ENCODE assay signal across 10 cellular contexts in genomic region chr4:140308366-140309123, GRCh38.
A peak's percentile ranks its signal among the peaks of the same experiment; 100 is the strongest.
DNase-seq lines count a peak whose midpoint lies in the region; ATAC-seq, FAIRE-seq and TF ChIP-seq lines count a peak whose summit lies in the region.
"Had no signal": no experiment of that assay in that cellular context is flagged by ENCODE, and none has a peak within 500 bp of the region (broad histone marks: within the 10 kb centered on the region; RNA-seq: fewer than 3 reads in every experiment).

No MANE protein-coding gene starts in this region.

- no peak overlapping the region for H4K91ac ChIP-seq in mesenchymal stem cell (ENCODE audit: low read length)

- H2AFZ ChIP-seq in mesenchymal stem cell (ENCODE audit: low read depth, low read length): no peak overlapping the region

- WGBS in A549 (ENCODE audit: missing lambda C conversion rate): 60% methylated on average over 7 of the region's 11 CpGs
- WGBS in mesenchymal stem cell: 68% methylated on average over 9 of the region's 11 CpGs

- no peak overlapping the region for H3K27ac Mint-ChIP-seq in activated CD4-positive, alpha-beta T cell treated with anti-CD3 and anti-CD28 coated beads for 36 hours
- no peak overlapping the region for H3K27ac Mint-ChIP-seq in activated CD8-positive, alpha-beta memory T cell treated with anti-CD3 and anti-CD28 coated beads, Interleukin-2, amount 10 ng/mL, durations not matched to agents 7 days and 5 days
- H3K27ac Mint-ChIP-seq: CD4-positive, CD25-positive, alpha-beta regulatory T cell had no signal

- no peak for TF ChIP-seq EP300 in A549 (IDR thresholded peaks at IDR 0.05)

- H3K4me1 Mint-ChIP-seq in activated CD4-positive, alpha-beta T cell treated with anti-CD3 and anti-CD28 coated beads for 36 hours: no peaks in the 10 kb centered on the region
- H3K4me1 Mint-ChIP-seq in activated CD8-positive, alpha-beta memory T cell treated with anti-CD3 and anti-CD28 coated beads, Interleukin-2, amount 10 ng/mL, durations not matched to agents 7 days and 5 days: no peaks in the 10 kb centered on the region
- H3K4me1 Mint-ChIP-seq: CD4-positive, CD25-positive, alpha-beta regulatory T cell had no signal

- DNase-seq in A549 (ENCODE audit: low read depth in 1 of 2, low spot score in 1 of 2) (peak in 1 of 2 experiments; percentile 14), M059J (ENCODE audit: low read depth) (peak; percentile 86), breast epithelium (ENCODE audit: low spot score in 2 of 2) (peak; percentile 60), mesenchymal stem cell (peak; percentile 92), NCI-H524 treated with DMSO at 0.1 percent for 48 hours (lab: John Stamatoyannopoulos, UW) (no peak), BE2C (no peak)
- no peak for DNase-seq in activated CD4-positive, alpha-beta T cell treated with anti-CD3 and anti-CD28 coated beads for 36 hours
- no peak for DNase-seq in activated CD8-positive, alpha-beta memory T cell treated with anti-CD3 and anti-CD28 coated beads, Interleukin-2, amount 10 ng/mL, durations not matched to agents 7 days and 5 days
- DNase-seq: CD4-positive, CD25-positive, alpha-beta regulatory T cell; effector memory CD4-positive, alpha-beta T cell had no signal

- no peaks in the 10 kb centered on the region for H3K27me3 Mint-ChIP-seq in activated CD4-positive, alpha-beta T cell treated with anti-CD3 and anti-CD28 coated beads for 36 hours
- peaks cover 28% of the 10 kb centered on the region for H3K27me3 Mint-ChIP-seq in activated CD8-positive, alpha-beta memory T cell treated with anti-CD3 and anti-CD28 coated beads, Interleukin-2, amount 10 ng/mL, durations not matched to agents 7 days and 5 days

- H4K8ac ChIP-seq in mesenchymal stem cell (ENCODE audit: low read length): no peak overlapping the region

- no peak overlapping the region for H3K4me3 Mint-ChIP-seq in activated CD4-positive, alpha-beta T cell treated with anti-CD3 and anti-CD28 coated beads for 36 hours
- no peak overlapping the region for H3K4me3 Mint-ChIP-seq in activated CD8-positive, alpha-beta memory T cell treated with anti-CD3 and anti-CD28 coated beads, Interleukin-2, amount 10 ng/mL, durations not matched to agents 7 days and 5 days
- H3K4me3 Mint-ChIP-seq: CD4-positive, CD25-positive, alpha-beta regulatory T cell had no signal

- no peaks in the 10 kb centered on the region for H3K36me3 ChIP-seq in breast epithelium
- H3K36me3 ChIP-seq in mesenchymal stem cell (ENCODE audit: control insufficient read depth in 1 of 2, insufficient read depth in 2 of 2, low read depth in 1 of 2, low read length in 2 of 2): no peaks in the 10 kb centered on the region
- no peaks in the 10 kb centered on the region for H3K36me3 ChIP-seq in BE2C

- no peak for FAIRE-seq in A549 (lab: Jason Lieb, UNC)

- no peaks in the 10 kb centered on the region for H3K36me3 Mint-ChIP-seq in activated CD4-positive, alpha-beta T cell treated with anti-CD3 and anti-CD28 coated beads for 36 hours (ENCODE audit: low read depth)
- no peaks in the 10 kb centered on the region for H3K36me3 Mint-ChIP-seq in activated CD8-positive, alpha-beta memory T cell treated with anti-CD3 and anti-CD28 coated beads, Interleukin-2, amount 10 ng/mL, durations not matched to agents 7 days and 5 days
- H3K36me3 Mint-ChIP-seq: CD4-positive, CD25-positive, alpha-beta regulatory T cell had no signal

- no peak overlapping the region for H2BK15ac ChIP-seq in mesenchymal stem cell (ENCODE audit: low read depth, poor library complexity, severe bottlenecking)

- H3K23ac ChIP-seq in mesenchymal stem cell (ENCODE audit: low read length in 2 of 2): no peak overlapping the region

- H3K14ac ChIP-seq in mesenchymal stem cell (ENCODE audit: low read length in 2 of 2): no peak overlapping the region

- H3K4me1 ChIP-seq in A549 (peaks cover 14% of the 10 kb centered on the region; the same call in 2 of the 3 replicates), breast epithelium (no peaks in the 10 kb centered on the region), mesenchymal stem cell (ENCODE audit: control insufficient read depth, insufficient read depth, low read depth, low read length) (peaks cover 12% of the 10 kb centered on the region), BE2C (peaks cover 4% of the 10 kb centered on the region)

- no peak for TF ChIP-seq RAD21 in A549 (conservative IDR thresholded peaks at IDR 0.05 in 1 of 2, IDR thresholded peaks at IDR 0.05 in 1 of 2)

- H3K4me3 ChIP-seq in A549: no peak overlapping the region
- no peak overlapping the region for H3K4me3 ChIP-seq in breast epithelium
- peak overlapping the region in 1 of 2 experiments; percentile 52 for H3K4me3 ChIP-seq in mesenchymal stem cell (ENCODE audit: insufficient read depth in 1 of 2, low read depth in 1 of 2, low read length in 2 of 2)
- no peak overlapping the region for H3K4me3 ChIP-seq in BE2C (ENCODE audit: low read depth, low read length)

- H3K27ac ChIP-seq in A549: 0 out of 6 replicates have a peak overlapping the region, but pooled peaks of 1 of the 2 experiments have one; percentile 16
- H3K27ac ChIP-seq in breast epithelium: peak overlapping the region in 1 of 2 donors; percentile 62
- peak overlapping the region; percentile 77 for H3K27ac ChIP-seq in mesenchymal stem cell (ENCODE audit: low read length, poor library complexity, severe bottlenecking)

- CTCF ChIA-PET in A549 (lab: Yijun Ruan, JAX): interaction anchor here (0.5 to 1.7 kb wide), 3 partner anchors 22 to 52 kb away, joined by 3 to 6 read pairs (median 5); no protein-coding TSS in a partner anchor
- CTCF ChIA-PET in activated CD4-positive, alpha-beta T cell treated with anti-CD3 and anti-CD28 coated beads for 36 hours (lab: Charles Lee): interaction anchor here (1.1 to 1.4 kb wide), 2 partner anchors 14 to 41 kb away, joined by 3 read pairs; no protein-coding TSS in a partner anchor
- CTCF ChIA-PET in activated CD8-positive, alpha-beta memory T cell treated with anti-CD3 and anti-CD28 coated beads, Interleukin-2, amount 10 ng/mL, durations not matched to agents 7 days and 5 days (lab: Charles Lee): no interaction called here

- H2BK12ac ChIP-seq in mesenchymal stem cell (ENCODE audit: low read length in 2 of 2): no peak overlapping the region

- H3K27me3 ChIP-seq in breast epithelium (no peaks in the 10 kb centered on the region), mesenchymal stem cell (ENCODE audit: control insufficient read depth in 1 of 2, insufficient read depth in 1 of 2, low read length in 2 of 2) (no peaks in the 10 kb centered on the region), BE2C (no peaks in the 10 kb centered on the region)

- no peak overlapping the region for H2BK5ac ChIP-seq in mesenchymal stem cell (ENCODE audit: low read depth, low read length, poor library complexity, severe bottlenecking)

- intact Hi-C loops in breast epithelium (cut with DNase I; ENCODE audit: low total_unique reads): no loop called here
- intact Hi-C loops in activated CD4-positive, alpha-beta T cell treated with anti-CD3 and anti-CD28 coated beads for 36 hours (cut with DNase I, micrococcal nuclease): no loop called here

- TF ChIP-seq CTCF in A549 (IDR thresholded peaks at IDR 0.05) (no peak), breast epithelium (IDR thresholded peaks at IDR 0.05) (no peak), BE2C (IDR thresholded peaks at IDR 0.05; ENCODE audit: low read depth, low read length) (no peak)

- POLR2A ChIA-PET in A549 (lab: Yijun Ruan, JAX): no interaction called here
- POLR2A ChIA-PET in activated CD4-positive, alpha-beta T cell treated with anti-CD3 and anti-CD28 coated beads for 36 hours (lab: Charles Lee): no interaction called here

- peak overlapping the region; percentile 73 for H3K9ac ChIP-seq in mesenchymal stem cell (ENCODE audit: low read length)

- no peaks in the 10 kb centered on the region for H3K79me1 ChIP-seq in mesenchymal stem cell (replicated peaks; ENCODE audit: low read length, poor library complexity, severe bottlenecking)

- H3K9me3 ChIP-seq in A549 (no peaks in the 10 kb centered on the region), breast epithelium (no peaks in the 10 kb centered on the region), mesenchymal stem cell (ENCODE audit: control insufficient read depth, low read length) (no peaks in the 10 kb centered on the region), BE2C (no peaks in the 10 kb centered on the region)

- H3K4ac ChIP-seq in mesenchymal stem cell (ENCODE audit: low read depth in 1 of 2, low read length in 2 of 2): no peak overlapping the region

- peak overlapping the region in 1 of 2 experiments; percentile 64 for H3K18ac ChIP-seq in mesenchymal stem cell (ENCODE audit: low read depth in 1 of 2, low read length in 2 of 2)

- H2AK5ac ChIP-seq in mesenchymal stem cell (ENCODE audit: low read length, severe bottlenecking): no peak overlapping the region

- no peak overlapping the region for H2BK120ac ChIP-seq in mesenchymal stem cell (ENCODE audit: low read depth, low read length)

- peak; percentile 54 to 55; a peak in 4 of 6 replicates for ATAC-seq in A549
- no peak for ATAC-seq in activated CD4-positive, alpha-beta T cell treated with anti-CD3 and anti-CD28 coated beads for 36 hours
- ATAC-seq in activated CD8-positive, alpha-beta memory T cell treated with anti-CD3 and anti-CD28 coated beads, Interleukin-2, amount 10 ng/mL, durations not matched to agents 7 days and 5 days: no peak

- H3K9me3 Mint-ChIP-seq in activated CD4-positive, alpha-beta T cell treated with anti-CD3 and anti-CD28 coated beads for 36 hours (ENCODE audit: low read depth): no peaks in the 10 kb centered on the region
- H3K9me3 Mint-ChIP-seq in activated CD8-positive, alpha-beta memory T cell treated with anti-CD3 and anti-CD28 coated beads, Interleukin-2, amount 10 ng/mL, durations not matched to agents 7 days and 5 days (ENCODE audit: low read depth): no peaks in the 10 kb centered on the region

- H3K4me2 ChIP-seq in A549: peak overlapping the region; percentile 37; the same call in 1 of the 3 replicates
- no peak overlapping the region for H3K4me2 ChIP-seq in mesenchymal stem cell (ENCODE audit: low read length, poor library complexity, severe bottlenecking)

- no peak for TF ChIP-seq POLR2A in A549 (IDR thresholded peaks at IDR 0.05; ENCODE audit: low read length)
- no peak for TF ChIP-seq POLR2A in breast epithelium (IDR thresholded peaks at IDR 0.05)

TF ChIP-seq in A549, 52 proteins besides CTCF, POLR2A, EP300 and RAD21:
- TF ChIP-seq CHD2 (IDR thresholded peaks at IDR 0.05; ENCODE audit: low read length, partially characterized antibody): no peak
- no peak for TF ChIP-seq CBX2 (IDR thresholded peaks at IDR 0.05; ENCODE audit: borderline replicate concordance, low read depth)
- TF ChIP-seq ZFP36 (IDR thresholded peaks at IDR 0.05; ENCODE audit: borderline replicate concordance, partially characterized antibody): no peak
- no peak for TF ChIP-seq HEYL (CRISPR knock-in tag; IDR thresholded peaks at IDR 0.05)
- TF ChIP-seq MAX (IDR thresholded peaks at IDR 0.05): peak; percentile 42
- TF ChIP-seq NFE2L2 (conservative IDR thresholded peaks at IDR 0.05; ENCODE audit: low read length): no peak

Comparison
In these comparisons a context has a peak if more than half of its experiments do, and no peak if none do; other contexts are left out.
1. ATAC-seq: peak in A549 (2 of 2); none in activated CD4-positive, alpha-beta T cell treated with anti-CD3 and anti-CD28 coated beads for 36 hours (single experiment) and activated CD8-positive, alpha-beta memory T cell treated with anti-CD3 and anti-CD28 coated beads, Interleukin-2, amount 10 ng/mL, durations not matched to agents 7 days and 5 days (single experiment).
2. DNase-seq: peak in M059J (single experiment), breast epithelium (2 of 2) and mesenchymal stem cell (single experiment); none in NCI-H524 treated with DMSO at 0.1 percent for 48 hours (single experiment), activated CD4-positive, alpha-beta T cell treated with anti-CD3 and anti-CD28 coated beads for 36 hours (single experiment), activated CD8-positive, alpha-beta memory T cell treated with anti-CD3 and anti-CD28 coated beads, Interleukin-2, amount 10 ng/mL, durations not matched to agents 7 days and 5 days (single experiment) and BE2C (single experiment).